ENCODE assay signal across 28 cellular contexts in genomic region chr9:112849363-112849922, GRCh38. TPM values are rescaled to one million over a fixed set of nuclear protein-coding genes. Genes with fewer than 3 reads are reported as not detected.
A peak's percentile ranks its signal among the peaks of the same experiment; 100 is the strongest.
DNase-seq lines count a peak whose midpoint lies in the region; ATAC-seq, FAIRE-seq and TF ChIP-seq lines count a peak whose summit lies in the region.
"Had no signal": no experiment of that assay in that cellular context is flagged by ENCODE, and none has a peak within 500 bp of the region (broad histone marks: within the 10 kb centered on the region; RNA-seq: fewer than 3 reads in every experiment).

No MANE protein-coding gene starts in this region.

- SMC1A ChIA-PET in GM12878 (lab: Charles Lee; ENCODE audit: uncharacterized antibody, unreplicated experiment), result no interaction called here

- no peak overlapping the region for H3K27ac ChIP-seq in GM12878 (ENCODE audit: control insufficient read depth, insufficient read depth)
- H3K27ac ChIP-seq in upper lobe of right lung, result no peak overlapping the region
- no peak overlapping the region for H3K27ac ChIP-seq in esophagus squamous epithelium
- H3K27ac ChIP-seq: heart left ventricle, ovary, right atrium auricular region, SJSA1, spleen, vagina had no signal

- BruUV-seq in GM12878 (replicated peaks; lab: Mats Ljungman, UMichigan), result no TSS peak

- 36% methylated on average over 6 of the region's 6 CpGs for WGBS in GM12878 (ENCODE audit: insufficient coverage, insufficient replicate concordance, low lambda C conversion rate, missing lambda C conversion rate)
- 74% methylated on average over 6 of the region's 6 CpGs for WGBS in esophagus squamous epithelium, 2 donors

- peak; percentile 9 for DNase-seq in cardiac septum (ENCODE audit: low spot score)
- no peak for DNase-seq in Right ventricle myocardium inferior (ENCODE audit: missing footprints)
- peak; percentile 47 for DNase-seq in MV-4-11 (lab: John Stamatoyannopoulos, UW)
- DNase-seq in GM12878 (ENCODE audit: low read depth, low spot score), result no peak
- no peak for DNase-seq in upper lobe of right lung
- DNase-seq in esophagus squamous epithelium (lab: John Stamatoyannopoulos, UW), result no peak
- DNase-seq: activated CD4-positive, alpha-beta T cell treated with anti-CD3 and anti-CD28 coated beads, Interleukin-2, amount 10 ng/mL, durations not matched to agents 7 days and 5 days; CD4-positive, alpha-beta T cell; DMS153; heart left ventricle; IMR-90; left cardiac atrium; MG63; naive thymus-derived CD8-positive, alpha-beta T cell; NCI-H1694 treated with DMSO at 0.1 percent for 48 hours; NCI-H526 treated with DMSO at 0.1 percent for 48 hours; ovary; spleen; T-helper 17 cell had no signal

- TF ChIP-seq EP300 in GM12878 (IDR thresholded peaks at IDR 0.05; ENCODE audit: borderline replicate concordance in 1 of 2, control insufficient read depth in 1 of 2, low read depth in 2 of 2, low read length in 2 of 2), result no peak

- TF ChIP-seq CTCF in GM12878 (IDR thresholded peaks at IDR 0.05 in 2 of 3, conservative IDR thresholded peaks at IDR 0.05 in 1 of 3; ENCODE audit: control insufficient read depth in 2 of 3, extremely low read depth in 1 of 3, insufficient read depth in 1 of 3, low read depth in 3 of 3, low read length in 3 of 3) (no peak), upper lobe of right lung (IDR thresholded peaks at IDR 0.05) (no peak), esophagus squamous epithelium (IDR thresholded peaks at IDR 0.05) (no peak)

- H3K79me2 ChIP-seq in GM12878 (ENCODE audit: control insufficient read depth, insufficient read depth, low read length), result no peaks in the 10 kb centered on the region

- CTCF ChIA-PET in GM12878 (lab: Yijun Ruan, JAX), result interaction anchor here (2.9 kb wide), 1 partner anchor 53 kb away, joined by 9 read pairs; no protein-coding TSS in a partner anchor

- TF ChIP-seq POLR2A in GM12878 (IDR thresholded peaks at IDR 0.05; ENCODE audit: low read depth, low read length), result no peak
- TF ChIP-seq POLR2A in esophagus squamous epithelium (IDR thresholded peaks at IDR 0.05), result no peak

- no peaks in the 10 kb centered on the region for H4K20me1 ChIP-seq in GM12878 (ENCODE audit: control insufficient read depth, insufficient read depth)

- H3K9me3 ChIP-seq in GM12878 (replicated peaks; ENCODE audit: control insufficient read depth, insufficient read depth, low read length) (no peaks in the 10 kb centered on the region), upper lobe of right lung (no peaks in the 10 kb centered on the region), esophagus squamous epithelium (no peaks in the 10 kb centered on the region)
- H3K9me3 ChIP-seq: HAP-1, heart left ventricle, MG63, ovary, right atrium auricular region, SJSA1, spleen, vagina had no signal

- no peak for ATAC-seq in Right ventricle myocardium inferior
- no peak for ATAC-seq in GM12878
- peak; percentile 66 for ATAC-seq in upper lobe of right lung
- ATAC-seq in GM18907 (IDR thresholded peaks at IDR 0.05; ENCODE audit: unreplicated experiment), result no peak
- ATAC-seq: heart left ventricle; left cardiac atrium; naive thymus-derived CD8-positive, alpha-beta T cell; T-helper 17 cell had no signal

- no peak for FAIRE-seq in GM12878 (lab: Jason Lieb, UNC)
- FAIRE-seq: astrocyte, endothelial cell of umbilical vein, G401.6 had no signal

- RAD21 ChIA-PET in GM12878 (lab: Charles Lee; ENCODE audit: unreplicated experiment), result no interaction called here

- no peak for TF ChIP-seq RAD21 in GM12878 (IDR thresholded peaks at IDR 0.05; ENCODE audit: insufficient read depth, low read depth, low read length)

- H3K9ac ChIP-seq in GM12878 (ENCODE audit: control insufficient read depth, insufficient read depth, low read length), result no peak overlapping the region

- no peak overlapping the region for H3K4me2 ChIP-seq in GM12878 (ENCODE audit: control insufficient read depth, insufficient read depth)

- H3K27me3 ChIP-seq in GM12878 (replicated peaks in 1 of 2; ENCODE audit: control insufficient read depth in 2 of 2, insufficient read depth in 2 of 2, low read length in 1 of 2), result no peaks in the 10 kb centered on the region; a peak in 1 of 4 replicates
- H3K27me3 ChIP-seq in upper lobe of right lung, result no peaks in the 10 kb centered on the region
- H3K27me3 ChIP-seq in esophagus squamous epithelium, result no peaks in the 10 kb centered on the region
- H3K27me3 ChIP-seq: heart left ventricle, MG63, ovary, right atrium auricular region, SJSA1, spleen, vagina had no signal

- in situ Hi-C loops in GM12878 (cut with MboI), result no loop called here

- H3K4me1 ChIP-seq in GM12878 (ENCODE audit: control insufficient read depth, insufficient read depth, low read length) (peaks cover 11% of the 10 kb centered on the region), upper lobe of right lung (peaks cover 30% of the 10 kb centered on the region), esophagus squamous epithelium (peaks cover 0 to 8% (median 0%) of the 10 kb centered on the region in 3 donors)
- H3K4me1 ChIP-seq: HAP-1, right atrium auricular region, vagina had no signal

- H3K36me3 ChIP-seq in GM12878 (ENCODE audit: control insufficient read depth in 2 of 2, insufficient read depth in 2 of 2, low read length in 1 of 2) (no peaks in the 10 kb centered on the region), upper lobe of right lung (peaks cover 24% of the 10 kb centered on the region), esophagus squamous epithelium (peaks cover 0 to 42% (median 0%) of the 10 kb centered on the region in 3 donors)
- H3K36me3 ChIP-seq: HAP-1, MG63, ovary, SJSA1 had no signal

- no peak overlapping the region for H2AFZ ChIP-seq in GM12878 (ENCODE audit: control insufficient read depth, low read depth, low read length)

- H3K4me3 ChIP-seq in GM12878 (no peak overlapping the region), upper lobe of right lung (no peak overlapping the region), esophagus squamous epithelium (no peak overlapping the region)
- H3K4me3 ChIP-seq: HAP-1, heart left ventricle, MG63, ovary, right atrium auricular region, SJSA1, spleen, vagina had no signal

- intact Hi-C loops in cardiac septum (cut with DNase I), result no loop called here
- intact Hi-C loops in Right ventricle myocardium inferior (cut with DNase I), result loop anchor here (10.0 kb wide), 1 partner anchor 265 kb away; no protein-coding TSS in a partner anchor
- intact Hi-C loops in GM12878 (cut with micrococcal nuclease; ENCODE audit: unreplicated experiment), result no loop called here
- intact Hi-C loops in upper lobe of right lung (cut with DNase I), result loop anchor here (10.0 kb wide), 1 partner anchor 45 kb away; the partner anchor contains the start of gene SLC46A2
- intact Hi-C loops in esophagus squamous epithelium (cut with DNase I), result loop anchor here (10.0 kb wide), 1 partner anchor 55 kb away; no protein-coding TSS in a partner anchor

- POLR2A ChIA-PET in GM12878 (lab: Charles Lee), result no interaction called here

TF ChIP-seq in GM12878, 131 proteins besides CTCF, POLR2A, EP300 and RAD21:
- TF ChIP-seq BRCA1 (IDR thresholded peaks at IDR 0.05; ENCODE audit: low read depth, low read length) (no peak), RUNX3 (IDR thresholded peaks at IDR 0.05; ENCODE audit: low read length) (peak; percentile 31), TCF7 (IDR thresholded peaks at IDR 0.05; ENCODE audit: borderline replicate concordance) (no peak), SRF (IDR thresholded peaks at IDR 0.05; ENCODE audit: low read depth in 2 of 2, low read length in 2 of 2) (no peak), BCL11A (IDR thresholded peaks at IDR 0.05; ENCODE audit: low read depth, low read length) (no peak), RCOR1 (conservative IDR thresholded peaks at IDR 0.05; ENCODE audit: low read depth, low read length) (no peak), CREM (IDR thresholded peaks at IDR 0.05; ENCODE audit: low read depth) (no peak)

RNA-seq across cellular contexts. Expression of gene SLC46A2, which starts 41.2 kb away (rescaled TPM):
- total RNA-seq in cardiac septum (0.16 TPM), Right ventricle myocardium inferior (not detected), GM12878 (2014; rRNA removed) (not detected in 2 replicates), GM12878 (2014; rRNA removed; fragmentation: Illumina TruSeq; extraction: Trizol) (not detected in 2 replicates), GM12878 (2021) (not detected in 2 replicates), upper lobe of right lung (17.0 TPM), esophagus squamous epithelium (1 to 10 TPM in 1 of 4 donors, under 1 TPM in 3; 0.09 to 1.6 (median 0.57) TPM)
- not detected in 2 replicates for total RNA-seq in GM12878 (2013; cell fraction: nucleolus; rRNA removed)
- not detected for polyA plus RNA-seq in GM12878 (2011; ENCODE audit: low read depth)
- polyA plus RNA-seq in GM12878 (2011; rRNA removed) (not detected in 2 replicates), GM12878 (2014; fragmentation: Illumina TruSeq; extraction: Trizol) (not detected in 2 replicates), GM12878 (2014; fragmentation: Nextera tagmentation; extraction: Ambion mirVana) (not detected), GM12878 (2014; rRNA removed) (not detected in 2 replicates), GM12878 (2016; fragmentation: Nextera tagmentation; extraction: Ambion mirVana) (not detected)
- polyA plus RNA-seq in GM12878 (2011; cell fraction: cytosol; rRNA removed), result not detected in 2 replicates
- not detected in 2 replicates for polyA plus RNA-seq in GM12878 (2011; cell fraction: nucleus; rRNA removed)
- polyA plus RNA-seq in GM12878 (2012), result not detected in 2 replicates
- polyA minus RNA-seq in GM12878 (2011; rRNA and poly(A)+ RNA removed), result not detected in 2 replicates
- polyA minus RNA-seq in GM12878 (2011; cell fraction: cytosol; rRNA and poly(A)+ RNA removed), result not detected in 2 replicates
- polyA minus RNA-seq in GM12878 (2011; cell fraction: nucleus; rRNA and poly(A)+ RNA removed), result not detected in 2 replicates
- total RNA-seq: activated CD4-positive, alpha-beta T cell treated with anti-CD3 and anti-CD28 coated beads, Interleukin-2, amount 10 ng/mL, durations not matched to agents 7 days and 5 days; astrocyte; CD4-positive, alpha-beta T cell; dermis microvascular lymphatic vessel endothelial cell; endothelial cell of umbilical vein; IMR-90; left cardiac atrium; naive thymus-derived CD8-positive, alpha-beta T cell; SJSA1; vagina had no signal
- polyA plus RNA-seq: endothelial cell of umbilical vein, IMR-90 had no signal

Comparison
In these comparisons a context has a peak if more than half of its experiments do, and no peak if none do; other contexts are left out.
1. DNase-seq: peak in cardiac septum (single experiment) and MV-4-11 (single experiment); none in Right ventricle myocardium inferior (single experiment), GM12878 (single experiment), upper lobe of right lung (single experiment) and esophagus squamous epithelium (single experiment).
2. intact Hi-C loops: an anchor here in Right ventricle myocardium inferior (10.0 kb wide), upper lobe of right lung (10.0 kb wide) and esophagus squamous epithelium (10.0 kb wide); none called in cardiac septum and GM12878.